ENCODE assay signal across 18 cellular contexts in the genomic region with DNA sequence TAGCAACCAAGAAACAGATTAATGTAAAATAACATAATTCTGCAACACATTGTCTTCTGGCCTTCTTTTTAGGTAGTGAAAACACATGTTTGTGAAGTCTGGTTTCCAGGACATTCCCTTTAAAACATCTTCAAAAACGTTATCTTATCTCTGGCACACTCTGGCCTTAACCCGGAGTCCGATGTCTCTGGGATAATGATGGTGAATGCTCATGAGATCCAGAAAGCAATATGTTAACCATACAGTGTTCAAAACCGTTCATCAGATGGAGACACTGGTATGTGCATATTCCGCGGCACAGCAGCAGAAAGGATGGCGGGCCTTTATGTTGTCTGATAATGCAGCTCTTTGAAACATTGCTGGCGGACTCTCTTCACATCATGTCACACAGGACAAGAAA.
DNase-seq lines count a peak whose midpoint lies in the region; ATAC-seq and TF ChIP-seq lines count a peak whose summit lies in the region.
"Had no signal": no experiment of that assay in that cellular context is flagged by ENCODE, and none has a peak within 500 bp of the region (broad histone marks: within the 10 kb centered on the region; RNA-seq: fewer than 3 reads in every experiment).

No MANE protein-coding gene starts in this region.

- no peaks in the 10 kb centered on the region for H3K9me3 ChIP-seq in neural cell (ENCODE audit: low read length)
- no peaks in the 10 kb centered on the region for H3K9me3 ChIP-seq in neuronal stem cell (replicated peaks in 1 of 2; ENCODE audit: control insufficient read depth in 2 of 2, insufficient read depth in 1 of 2, low read depth in 1 of 2, low read length in 2 of 2)
- H3K9me3 ChIP-seq: HAP-1 had no signal

- no peak overlapping the region for H2BK12ac ChIP-seq in neuronal stem cell (ENCODE audit: low read length)

- H4K8ac ChIP-seq in neuronal stem cell (ENCODE audit: low read depth, low read length): no peak overlapping the region

- H3F3A ChIP-seq in neural cell (ENCODE audit: insufficient read depth, low read length, poor library complexity, severe bottlenecking): no peaks in the 10 kb centered on the region

- H3K4ac ChIP-seq in neuronal stem cell (ENCODE audit: low read length): no peak overlapping the region

- no peak for TF ChIP-seq RAD21 in neural cell (conservative IDR thresholded peaks at IDR 0.05)

- ATAC-seq in HG02588 (IDR thresholded peaks at IDR 0.05; ENCODE audit: unreplicated experiment): no peak
- ATAC-seq in omental fat pad (ENCODE audit: low FRiP score): no peak
- no peak for ATAC-seq in esophagus mucosa
- ATAC-seq: CD8-positive, alpha-beta T cell; GM12878 had no signal

- no peaks in the 10 kb centered on the region for H4K20me1 ChIP-seq in neural cell (ENCODE audit: insufficient read depth)
- H4K20me1 ChIP-seq: BLaER1 treated with 17β-estradiol and CSF1 and Interleukin-3, amounts not matched to agents 10 nM and 100 nM had no signal

- no peak overlapping the region for H2BK5ac ChIP-seq in neuronal stem cell (ENCODE audit: low read length)

- H4K91ac ChIP-seq in neuronal stem cell (ENCODE audit: low read depth, low read length, poor library complexity): no peak overlapping the region

- H3K4me3 ChIP-seq in neural cell (ENCODE audit: low read length): no peak overlapping the region
- H3K4me3 ChIP-seq in neuronal stem cell (ENCODE audit: low read length in 2 of 2): no peak overlapping the region
- H3K4me3 ChIP-seq: BLaER1 treated with 17β-estradiol and CSF1 and Interleukin-3, amounts not matched to agents 10 nM and 100 nM; GM12878; HAP-1 had no signal

- H3K27ac ChIP-seq in VCaP: peak overlapping the region; percentile 65
- no peak overlapping the region for H3K27ac ChIP-seq in neural cell (ENCODE audit: low read length)
- no peak overlapping the region for H3K27ac ChIP-seq in neuronal stem cell (replicated peaks; ENCODE audit: low read length)
- H3K27ac ChIP-seq: BLaER1 treated with 17β-estradiol and CSF1 and Interleukin-3, amounts not matched to agents 10 nM and 100 nM; HL-60 had no signal

- H3K27me3 ChIP-seq in neural cell (ENCODE audit: insufficient read depth, low read depth, low read length) (no peaks in the 10 kb centered on the region), neuronal stem cell (ENCODE audit: control insufficient read depth in 3 of 3, insufficient read depth in 3 of 3, low read depth in 1 of 3, low read length in 3 of 3) (no peaks in the 10 kb centered on the region)

- H3K18ac ChIP-seq in neuronal stem cell (ENCODE audit: low read length): no peak overlapping the region

- H3K9ac ChIP-seq in neural cell (ENCODE audit: low read length) (no peak overlapping the region), neuronal stem cell (ENCODE audit: low read depth, low read length, poor library complexity) (no peak overlapping the region)
- H3K9ac ChIP-seq: BLaER1 treated with 17β-estradiol and CSF1 and Interleukin-3, amounts not matched to agents 10 nM and 100 nM had no signal

- H3K79me2 ChIP-seq in neural cell (replicated peaks; ENCODE audit: insufficient read depth, low read length): no peaks in the 10 kb centered on the region

- H3K36me3 ChIP-seq in neural cell (ENCODE audit: insufficient read depth, low read length): no peaks in the 10 kb centered on the region
- no peaks in the 10 kb centered on the region for H3K36me3 ChIP-seq in neuronal stem cell (replicated peaks in 1 of 2; ENCODE audit: control insufficient read depth in 2 of 2, insufficient read depth in 2 of 2, low read length in 2 of 2)
- H3K36me3 ChIP-seq: BLaER1 treated with 17β-estradiol and CSF1 and Interleukin-3, amounts not matched to agents 10 nM and 100 nM; HAP-1 had no signal

- no CpG with 5 or more reads among the region's 8 CpGs for WGBS in neuronal stem cell (ENCODE audit: extremely low coverage in 2 of 2, insufficient read length in 2 of 2, insufficient replicate concordance in 1 of 2), 2 donors

- no peak overlapping the region for H2AK5ac ChIP-seq in neuronal stem cell (ENCODE audit: low read depth, low read length)

- no peak for TF ChIP-seq EP300 in neural cell (conservative IDR thresholded peaks at IDR 0.05; ENCODE audit: poor library complexity, severe bottlenecking)

- no peak overlapping the region for H3K4me2 ChIP-seq in neural cell (ENCODE audit: low read length)
- H3K4me2 ChIP-seq in neuronal stem cell (ENCODE audit: insufficient read depth, low read length, poor library complexity, severe bottlenecking): no peak overlapping the region
- H3K4me2 ChIP-seq: BLaER1 treated with 17β-estradiol and CSF1 and Interleukin-3, amounts not matched to agents 10 nM and 100 nM had no signal

- peak; percentile 60 for DNase-seq in SK-N-DZ (ENCODE audit: low spot score)
- DNase-seq in neuronal stem cell (ENCODE audit: low spot score): no peak
- no peak for DNase-seq in omental fat pad (ENCODE audit: low spot score)
- DNase-seq: 8988T; Calu3; CD8-positive, alpha-beta T cell; DMS 273 treated with DMSO at 0.1 percent for 48 hours; DMS53; DND-41; EL had no signal

- H3K4me1 ChIP-seq in neuronal stem cell (ENCODE audit: control insufficient read depth in 2 of 2, insufficient read depth in 1 of 2, low read depth in 1 of 2, low read length in 2 of 2): peaks cover 5 to 27% of the 10 kb centered on the region in 2 donors
- H3K4me1 ChIP-seq: BLaER1 treated with 17β-estradiol and CSF1 and Interleukin-3, amounts not matched to agents 10 nM and 100 nM; HAP-1 had no signal

- no peaks in the 10 kb centered on the region for H3K79me1 ChIP-seq in neuronal stem cell (ENCODE audit: low read depth, low read length)

- H2AFZ ChIP-seq in neural cell (ENCODE audit: low read depth, low read length) (no peak overlapping the region), neuronal stem cell (ENCODE audit: low read length) (peak overlapping the region; percentile 36)

- no peak overlapping the region for H2BK120ac ChIP-seq in neuronal stem cell (ENCODE audit: low read depth, low read length)

- no peak overlapping the region for H3K23ac ChIP-seq in neuronal stem cell (ENCODE audit: low read depth, low read length, poor library complexity)

- H3K9me2 ChIP-seq in neural cell (ENCODE audit: insufficient read depth, low read length): no peaks in the 10 kb centered on the region

- no peak overlapping the region for H3K14ac ChIP-seq in neuronal stem cell (ENCODE audit: low read length)

- no peak overlapping the region for H2BK15ac ChIP-seq in neuronal stem cell (ENCODE audit: low read length)

- TF ChIP-seq CTCF in VCaP (conservative IDR thresholded peaks at IDR 0.05) (no peak), neural cell (IDR thresholded peaks at IDR 0.05; ENCODE audit: poor library complexity, severe bottlenecking) (no peak), omental fat pad (IDR thresholded peaks at IDR 0.05) (no peak)

TF ChIP-seq in neural cell, 6 proteins besides CTCF, POLR2A, EP300 and RAD21:
- TF ChIP-seq POLR2AphosphoS5 (IDR thresholded peaks at IDR 0.05) (peak; percentile 36), EZH2 (IDR thresholded peaks at IDR 0.05; ENCODE audit: borderline replicate concordance, insufficient read depth, low read length, poor library complexity, severe bottlenecking) (no peak), MXI1 (conservative IDR thresholded peaks at IDR 0.05; ENCODE audit: poor library complexity, severe bottlenecking) (no peak), TAF1 (IDR thresholded peaks at IDR 0.05; ENCODE audit: low read depth) (no peak), SMC3 (conservative IDR thresholded peaks at IDR 0.05; ENCODE audit: poor library complexity) (no peak)
- TF ChIP-seq, protein P1, sequence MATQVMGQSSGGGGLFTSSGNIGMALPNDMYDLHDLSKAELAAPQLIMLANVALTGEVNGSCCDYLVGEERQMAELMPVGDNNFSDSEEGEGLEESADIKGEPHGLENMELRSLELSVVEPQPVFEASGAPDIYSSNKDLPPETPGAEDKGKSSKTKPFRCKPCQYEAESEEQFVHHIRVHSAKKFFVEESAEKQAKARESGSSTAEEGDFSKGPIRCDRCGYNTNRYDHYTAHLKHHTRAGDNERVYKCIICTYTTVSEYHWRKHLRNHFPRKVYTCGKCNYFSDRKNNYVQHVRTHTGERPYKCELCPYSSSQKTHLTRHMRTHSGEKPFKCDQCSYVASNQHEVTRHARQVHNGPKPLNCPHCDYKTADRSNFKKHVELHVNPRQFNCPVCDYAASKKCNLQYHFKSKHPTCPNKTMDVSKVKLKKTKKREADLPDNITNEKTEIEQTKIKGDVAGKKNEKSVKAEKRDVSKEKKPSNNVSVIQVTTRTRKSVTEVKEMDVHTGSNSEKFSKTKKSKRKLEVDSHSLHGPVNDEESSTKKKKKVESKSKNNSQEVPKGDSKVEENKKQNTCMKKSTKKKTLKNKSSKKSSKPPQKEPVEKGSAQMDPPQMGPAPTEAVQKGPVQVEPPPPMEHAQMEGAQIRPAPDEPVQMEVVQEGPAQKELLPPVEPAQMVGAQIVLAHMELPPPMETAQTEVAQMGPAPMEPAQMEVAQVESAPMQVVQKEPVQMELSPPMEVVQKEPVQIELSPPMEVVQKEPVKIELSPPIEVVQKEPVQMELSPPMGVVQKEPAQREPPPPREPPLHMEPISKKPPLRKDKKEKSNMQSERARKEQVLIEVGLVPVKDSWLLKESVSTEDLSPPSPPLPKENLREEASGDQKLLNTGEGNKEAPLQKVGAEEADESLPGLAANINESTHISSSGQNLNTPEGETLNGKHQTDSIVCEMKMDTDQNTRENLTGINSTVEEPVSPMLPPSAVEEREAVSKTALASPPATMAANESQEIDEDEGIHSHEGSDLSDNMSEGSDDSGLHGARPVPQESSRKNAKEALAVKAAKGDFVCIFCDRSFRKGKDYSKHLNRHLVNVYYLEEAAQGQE (IDR thresholded peaks at IDR 0.05; ENCODE audit: borderline replicate concordance): no peak
